ENCODE assay signal across 11 cellular contexts in the genomic region with DNA sequence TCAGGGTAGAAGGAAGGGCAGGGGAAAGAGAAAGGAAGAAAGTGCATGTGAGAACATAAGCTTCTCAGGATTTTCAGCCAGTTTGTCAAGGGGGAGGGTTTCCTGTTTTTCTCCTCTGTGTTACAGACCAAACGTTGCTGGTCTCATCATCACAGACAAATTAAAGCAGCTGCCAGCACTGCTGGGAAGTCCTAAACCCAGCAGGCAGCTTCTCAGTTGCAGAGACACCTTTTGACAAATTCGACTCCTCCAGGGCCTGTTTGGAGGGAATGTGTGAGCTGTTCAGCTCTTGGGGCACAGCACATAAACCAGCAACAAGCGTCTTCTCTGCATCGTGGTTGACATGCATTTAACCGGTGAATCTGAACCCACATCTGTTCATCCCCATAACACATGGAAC.
A peak's percentile ranks its signal among the peaks of the same experiment; 100 is the strongest.
DNase-seq lines count a peak whose midpoint lies in the region; ATAC-seq, FAIRE-seq and TF ChIP-seq lines count a peak whose summit lies in the region.
"Had no signal": no experiment of that assay in that cellular context is flagged by ENCODE, and none has a peak within 500 bp of the region (broad histone marks: within the 10 kb centered on the region; RNA-seq: fewer than 3 reads in every experiment).

No MANE protein-coding gene starts in this region.

- TF ChIP-seq RAD21 in K562 (CRISPR knock-in tag; conservative IDR thresholded peaks at IDR 0.05 in 1 of 2, IDR thresholded peaks at IDR 0.05 in 1 of 2): no peak

- H3K9me3 Mint-ChIP-seq in naive thymus-derived CD8-positive, alpha-beta T cell: peaks cover 0 to 14% (median 2%) of the 10 kb centered on the region in 9 donors

- H3K9ac ChIP-seq in DND-41 (ENCODE audit: low read depth, low read length): peak overlapping the region; percentile 65
- no peak overlapping the region for H3K9ac ChIP-seq in K562 (ENCODE audit: insufficient read depth in 1 of 2, low read depth in 2 of 2, low read length in 2 of 2)

- no peaks in the 10 kb centered on the region for H3K36me3 ChIP-seq in DND-41 (ENCODE audit: insufficient read depth, low read length)
- H3K36me3 ChIP-seq in K562 (ENCODE audit: control insufficient read depth, insufficient read depth, low read length): no peaks in the 10 kb centered on the region
- H3K36me3 ChIP-seq: tibial nerve had no signal

- H3K4me1 Mint-ChIP-seq in naive thymus-derived CD8-positive, alpha-beta T cell: peaks cover 9 to 57% (median 47%) of the 10 kb centered on the region in 4 donors

- in situ Hi-C loops in K562 (cut with MboI): no loop called here

- peak; percentile 93 for ATAC-seq in DND-41 (ENCODE audit: insufficient read depth, low read depth)
- no peak; the same call in 1 of the 3 replicates for ATAC-seq in K562
- ATAC-seq in naive thymus-derived CD8-positive, alpha-beta T cell: peak; percentile 88 to 99
- no peak for ATAC-seq in GM18868 (IDR thresholded peaks at IDR 0.05; ENCODE audit: unreplicated experiment)
- no peak for ATAC-seq in HG03039 (IDR thresholded peaks at IDR 0.05; ENCODE audit: unreplicated experiment)
- ATAC-seq in GM21786 (IDR thresholded peaks at IDR 0.05; ENCODE audit: unreplicated experiment): no peak

- no peak for TF ChIP-seq POLR2A in K562 (conservative IDR thresholded peaks at IDR 0.05)

- intact Hi-C loops in K562 (cut with micrococcal nuclease): loop anchor here (10.0 kb wide), 2 partner anchors 299 to 449 kb away; no protein-coding TSS in a partner anchor

- H3K79me2 ChIP-seq in DND-41 (ENCODE audit: insufficient read depth, low read length) (no peaks in the 10 kb centered on the region), K562 (ENCODE audit: control insufficient read depth, insufficient read depth, low read length) (no peaks in the 10 kb centered on the region)

- 42% methylated on average over 5 of the region's 5 CpGs for WGBS in K562 (ENCODE audit: insufficient coverage, low coverage, missing lambda C conversion rate)

- H4K20me1 ChIP-seq in DND-41 (ENCODE audit: insufficient read depth, low read length) (no peaks in the 10 kb centered on the region), K562 (replicated peaks; ENCODE audit: control insufficient read depth, insufficient read depth, low read length) (no peaks in the 10 kb centered on the region)

- peak overlapping the region; percentile 37 to 84 (median 73) for H3K4me3 Mint-ChIP-seq in naive thymus-derived CD8-positive, alpha-beta T cell

- peaks cover 83% of the 10 kb centered on the region for H3K4me1 ChIP-seq in DND-41 (ENCODE audit: insufficient read depth, low read length)
- H3K4me1 ChIP-seq in K562 (replicated peaks in 1 of 2; ENCODE audit: control insufficient read depth in 2 of 2, insufficient read depth in 2 of 2, low read length in 2 of 2): peaks cover 3 to 29% of the 10 kb centered on the region in 2 experiments; a peak in 4 of 5 replicates

- peak; percentile 90 for DNase-seq in DND-41
- DNase-seq in LHCN-M2 (ENCODE audit: low read depth): peak; percentile 69
- DNase-seq in K562 (ENCODE audit: extremely low read depth in 1 of 4, low spot score in 3 of 4): no peak
- peak in 6 of 10 donors; percentile 16 to 62 (median 38) for DNase-seq in naive thymus-derived CD8-positive, alpha-beta T cell
- DNase-seq in occipital lobe (lab: John Stamatoyannopoulos, UW): no peak
- DNase-seq: NCI-H1436, SHP77 treated with DMSO at 0.1 percent for 48 hours had no signal

- TF ChIP-seq CTCF in DND-41 (IDR thresholded peaks at IDR 0.05; ENCODE audit: borderline replicate concordance, extremely low read depth, low read length, poor library complexity, severe bottlenecking): no peak
- no peak for TF ChIP-seq CTCF in K562 (IDR thresholded peaks at IDR 0.05 in 2 of 3, conservative IDR thresholded peaks at IDR 0.05 in 1 of 3; ENCODE audit: insufficient read depth in 2 of 3, low read depth in 1 of 3, low read length in 3 of 3)

- peak overlapping the region; percentile 72 to 99 (median 92) for H3K27ac Mint-ChIP-seq in naive thymus-derived CD8-positive, alpha-beta T cell

- H2AFZ ChIP-seq in DND-41 (ENCODE audit: low read depth, low read length) (peak overlapping the region; percentile 51; the same call in 1 of the 2 replicates), K562 (ENCODE audit: low read depth, low read length) (peak overlapping the region; percentile 81)

- H3K27me3 ChIP-seq in DND-41 (ENCODE audit: insufficient read depth, low read length, poor library complexity): no peaks in the 10 kb centered on the region
- H3K27me3 ChIP-seq in K562 (ENCODE audit: control insufficient read depth in 2 of 2, insufficient read depth in 2 of 2, low read length in 2 of 2): no peaks in the 10 kb centered on the region; a peak in 1 of 5 replicates
- H3K27me3 ChIP-seq: tibial nerve had no signal

- H3K9me3 ChIP-seq in DND-41 (ENCODE audit: insufficient read depth, low read length, severe bottlenecking): peaks cover 3% of the 10 kb centered on the region
- H3K9me3 ChIP-seq in K562 (replicated peaks; ENCODE audit: control insufficient read depth, insufficient read depth, low read depth, low read length): no peaks in the 10 kb centered on the region
- H3K9me3 ChIP-seq: tibial nerve had no signal

- no peak for TF ChIP-seq EP300 in K562 (IDR thresholded peaks at IDR 0.05; ENCODE audit: low read length)

- no peaks in the 10 kb centered on the region for H3K9me1 ChIP-seq in K562 (ENCODE audit: control insufficient read depth, insufficient read depth, low read length)

- POLR2A ChIA-PET in K562 (lab: Yijun Ruan, JAX): interaction anchor here (0.6 to 1.5 kb wide), 3 partner anchors 18 to 797 kb away, joined by 3 to 5 read pairs (median 3); no protein-coding TSS in a partner anchor
- POLR2A ChIA-PET in naive thymus-derived CD8-positive, alpha-beta T cell (lab: Charles Lee): interaction anchor here (0.5 to 2.5 kb wide), 8 partner anchors 21 to 614 kb away, joined by 3 to 15 read pairs (median 4); no protein-coding TSS in a partner anchor

- CTCF ChIA-PET in K562 (lab: Yijun Ruan, JAX; ENCODE audit: low intra/inter-chr PET ratio): no interaction called here

- no TSS peak for BruUV-seq in K562 (replicated peaks; lab: Mats Ljungman, UMichigan)

- H3K27ac ChIP-seq in DND-41 (ENCODE audit: low read length): peak overlapping the region; percentile 96
- no peak overlapping the region for H3K27ac ChIP-seq in K562 (ENCODE audit: extremely low read depth, low read depth, low read length)
- H3K27ac ChIP-seq: tibial nerve had no signal

- H3K4me3 ChIP-seq in DND-41 (ENCODE audit: low read depth in 1 of 2, low read length in 2 of 2): peak overlapping the region in 1 of 2 experiments; percentile 44; a peak in 2 of 4 replicates
- no peak overlapping the region for H3K4me3 ChIP-seq in K562
- H3K4me3 ChIP-seq: tibial nerve had no signal

- H3K4me2 ChIP-seq in DND-41 (ENCODE audit: insufficient read depth, low read length) (peak overlapping the region; percentile 57), K562 (ENCODE audit: insufficient read depth, low read length) (no peak overlapping the region)

- no peak for FAIRE-seq in K562 (lab: Jason Lieb, UNC)

- no peaks in the 10 kb centered on the region for H3K27me3 Mint-ChIP-seq in naive thymus-derived CD8-positive, alpha-beta T cell

- peaks cover 0 to 3% (median 3%) of the 10 kb centered on the region in 3 donors for H3K36me3 Mint-ChIP-seq in naive thymus-derived CD8-positive, alpha-beta T cell

Comparison
In these comparisons a context has a peak if more than half of its experiments do, and no peak if none do; other contexts are left out.
1. ATAC-seq: peak in DND-41 (single experiment) and naive thymus-derived CD8-positive, alpha-beta T cell (2 of 2); none in K562 (single experiment), GM18868 (single experiment), HG03039 (single experiment) and GM21786 (single experiment).
2. DNase-seq: peak in DND-41 (single experiment), LHCN-M2 (single experiment) and naive thymus-derived CD8-positive, alpha-beta T cell (6 of 10); none in K562 (0 of 4) and occipital lobe (single experiment).